Comparison of ENCODE assay signal across 18 cellular contexts in the genomic region with DNA sequence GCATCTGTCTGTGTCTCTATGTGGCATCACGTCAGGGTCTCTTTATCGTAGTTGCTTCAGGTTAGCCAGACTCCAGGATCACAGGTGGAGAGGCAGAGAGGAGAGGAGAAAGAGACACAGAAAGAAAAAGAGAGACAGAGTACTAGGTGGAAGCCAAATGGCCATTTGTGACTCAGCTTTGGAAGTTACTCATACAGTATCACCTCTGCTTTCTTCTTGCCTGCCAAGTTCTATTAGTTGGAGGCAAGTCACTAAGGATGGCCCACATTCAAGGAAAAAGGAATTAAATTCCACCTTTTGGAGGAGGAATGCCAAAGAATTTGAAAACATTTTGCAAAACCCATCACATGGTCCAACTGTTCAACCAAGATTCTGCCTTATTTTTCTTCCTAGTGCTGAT.
"Had no signal": no experiment of that assay in that cellular context is flagged by ENCODE, and none has a peak within 500 bp of the region (broad histone marks: within the 10 kb centered on the region; RNA-seq: fewer than 3 reads in every experiment).

No MANE protein-coding gene starts in this region.

- H3K27ac ChIP-seq: esophagus squamous epithelium, heart left ventricle, psoas muscle, spleen, testis, tibial nerve, upper lobe of right lung, vagina had no signal

- H3K4me1 ChIP-seq: esophagus squamous epithelium, psoas muscle, spleen, testis, upper lobe of right lung, vagina had no signal

- H3K4me3 ChIP-seq: esophagus squamous epithelium, heart left ventricle, psoas muscle, spleen, testis, tibial nerve, upper lobe of right lung, vagina had no signal

- DNase-seq: effector memory CD4-positive, alpha-beta T cell; esophagus squamous epithelium; heart left ventricle; hippocampal formation; naive thymus-derived CD4-positive, alpha-beta T cell; nephron progenitor cell; psoas muscle; spleen; stimulated activated CD4-positive, alpha-beta T cell treated with anti-CD3 and anti-CD28 coated beads, Interleukin-15, amount 100 ng/mL, for 24 hours; stimulated activated CD4-positive, alpha-beta T cell treated with anti-CD3 and anti-CD28 coated beads, Interleukin-1b, Interleukin-23, amount 100 ng/mL, for 48 hours; stimulated activated CD4-positive, alpha-beta T cell treated with anti-CD3 and anti-CD28 coated beads, Interleukin-4, amount 100 ng/mL, for 24 hours; stimulated activated naive CD8-positive, alpha-beta T cell treated with anti-CD3 and anti-CD28 coated beads, Interleukin-15, amount 100 ng/mL, for 72 hours; testis; upper lobe of right lung had no signal

- H3K27me3 ChIP-seq: esophagus squamous epithelium, heart left ventricle, spleen, testis, tibial nerve, upper lobe of right lung, vagina had no signal

- H3K9me3 ChIP-seq: esophagus squamous epithelium, psoas muscle, testis, tibial nerve, upper lobe of right lung, vagina had no signal

- ATAC-seq: heart left ventricle; naive thymus-derived CD4-positive, alpha-beta T cell; psoas muscle; sciatic nerve; stimulated activated memory B cell treated with anti-CD40 and anti-IgM and Interleukin-4, amounts not matched to agents 10 μg/mL and 1 μg/mL and 100 μg/mL, for 72 hours; stimulated activated naive CD8-positive, alpha-beta T cell treated with anti-CD3 and anti-CD28 coated beads, Interleukin-15, amount 100 ng/mL, for 72 hours; upper lobe of right lung had no signal

- H3K36me3 ChIP-seq: esophagus squamous epithelium, heart left ventricle, spleen, tibial nerve, upper lobe of right lung, vagina had no signal
